ENCODE assay signal across 2 cellular contexts in the genomic region with DNA sequence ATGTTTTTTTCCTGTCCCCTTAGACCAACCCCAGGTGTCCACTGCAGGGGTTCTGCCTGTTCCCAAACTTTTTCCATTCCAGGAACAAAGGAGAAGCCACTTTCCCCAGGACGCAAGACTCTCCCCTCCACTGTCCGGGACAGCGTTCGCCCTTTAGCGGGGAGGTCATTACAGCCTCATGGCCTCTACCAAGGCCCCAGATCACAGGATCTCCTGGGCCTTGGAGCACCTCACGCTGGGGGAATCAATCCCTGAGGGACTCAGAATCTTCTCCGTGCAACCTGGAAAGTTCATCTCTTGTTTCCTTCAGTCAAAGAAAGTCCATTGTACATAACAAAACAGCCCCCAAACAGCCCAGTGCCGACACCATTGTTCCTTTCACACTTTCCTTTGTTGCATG.
TF ChIP-seq lines count a peak whose summit lies in the region.

No MANE protein-coding gene starts in this region.

TF ChIP-seq in GM23338, 12 proteins besides CTCF, POLR2A, EP300 and RAD21:
- TF ChIP-seq, protein P1, sequence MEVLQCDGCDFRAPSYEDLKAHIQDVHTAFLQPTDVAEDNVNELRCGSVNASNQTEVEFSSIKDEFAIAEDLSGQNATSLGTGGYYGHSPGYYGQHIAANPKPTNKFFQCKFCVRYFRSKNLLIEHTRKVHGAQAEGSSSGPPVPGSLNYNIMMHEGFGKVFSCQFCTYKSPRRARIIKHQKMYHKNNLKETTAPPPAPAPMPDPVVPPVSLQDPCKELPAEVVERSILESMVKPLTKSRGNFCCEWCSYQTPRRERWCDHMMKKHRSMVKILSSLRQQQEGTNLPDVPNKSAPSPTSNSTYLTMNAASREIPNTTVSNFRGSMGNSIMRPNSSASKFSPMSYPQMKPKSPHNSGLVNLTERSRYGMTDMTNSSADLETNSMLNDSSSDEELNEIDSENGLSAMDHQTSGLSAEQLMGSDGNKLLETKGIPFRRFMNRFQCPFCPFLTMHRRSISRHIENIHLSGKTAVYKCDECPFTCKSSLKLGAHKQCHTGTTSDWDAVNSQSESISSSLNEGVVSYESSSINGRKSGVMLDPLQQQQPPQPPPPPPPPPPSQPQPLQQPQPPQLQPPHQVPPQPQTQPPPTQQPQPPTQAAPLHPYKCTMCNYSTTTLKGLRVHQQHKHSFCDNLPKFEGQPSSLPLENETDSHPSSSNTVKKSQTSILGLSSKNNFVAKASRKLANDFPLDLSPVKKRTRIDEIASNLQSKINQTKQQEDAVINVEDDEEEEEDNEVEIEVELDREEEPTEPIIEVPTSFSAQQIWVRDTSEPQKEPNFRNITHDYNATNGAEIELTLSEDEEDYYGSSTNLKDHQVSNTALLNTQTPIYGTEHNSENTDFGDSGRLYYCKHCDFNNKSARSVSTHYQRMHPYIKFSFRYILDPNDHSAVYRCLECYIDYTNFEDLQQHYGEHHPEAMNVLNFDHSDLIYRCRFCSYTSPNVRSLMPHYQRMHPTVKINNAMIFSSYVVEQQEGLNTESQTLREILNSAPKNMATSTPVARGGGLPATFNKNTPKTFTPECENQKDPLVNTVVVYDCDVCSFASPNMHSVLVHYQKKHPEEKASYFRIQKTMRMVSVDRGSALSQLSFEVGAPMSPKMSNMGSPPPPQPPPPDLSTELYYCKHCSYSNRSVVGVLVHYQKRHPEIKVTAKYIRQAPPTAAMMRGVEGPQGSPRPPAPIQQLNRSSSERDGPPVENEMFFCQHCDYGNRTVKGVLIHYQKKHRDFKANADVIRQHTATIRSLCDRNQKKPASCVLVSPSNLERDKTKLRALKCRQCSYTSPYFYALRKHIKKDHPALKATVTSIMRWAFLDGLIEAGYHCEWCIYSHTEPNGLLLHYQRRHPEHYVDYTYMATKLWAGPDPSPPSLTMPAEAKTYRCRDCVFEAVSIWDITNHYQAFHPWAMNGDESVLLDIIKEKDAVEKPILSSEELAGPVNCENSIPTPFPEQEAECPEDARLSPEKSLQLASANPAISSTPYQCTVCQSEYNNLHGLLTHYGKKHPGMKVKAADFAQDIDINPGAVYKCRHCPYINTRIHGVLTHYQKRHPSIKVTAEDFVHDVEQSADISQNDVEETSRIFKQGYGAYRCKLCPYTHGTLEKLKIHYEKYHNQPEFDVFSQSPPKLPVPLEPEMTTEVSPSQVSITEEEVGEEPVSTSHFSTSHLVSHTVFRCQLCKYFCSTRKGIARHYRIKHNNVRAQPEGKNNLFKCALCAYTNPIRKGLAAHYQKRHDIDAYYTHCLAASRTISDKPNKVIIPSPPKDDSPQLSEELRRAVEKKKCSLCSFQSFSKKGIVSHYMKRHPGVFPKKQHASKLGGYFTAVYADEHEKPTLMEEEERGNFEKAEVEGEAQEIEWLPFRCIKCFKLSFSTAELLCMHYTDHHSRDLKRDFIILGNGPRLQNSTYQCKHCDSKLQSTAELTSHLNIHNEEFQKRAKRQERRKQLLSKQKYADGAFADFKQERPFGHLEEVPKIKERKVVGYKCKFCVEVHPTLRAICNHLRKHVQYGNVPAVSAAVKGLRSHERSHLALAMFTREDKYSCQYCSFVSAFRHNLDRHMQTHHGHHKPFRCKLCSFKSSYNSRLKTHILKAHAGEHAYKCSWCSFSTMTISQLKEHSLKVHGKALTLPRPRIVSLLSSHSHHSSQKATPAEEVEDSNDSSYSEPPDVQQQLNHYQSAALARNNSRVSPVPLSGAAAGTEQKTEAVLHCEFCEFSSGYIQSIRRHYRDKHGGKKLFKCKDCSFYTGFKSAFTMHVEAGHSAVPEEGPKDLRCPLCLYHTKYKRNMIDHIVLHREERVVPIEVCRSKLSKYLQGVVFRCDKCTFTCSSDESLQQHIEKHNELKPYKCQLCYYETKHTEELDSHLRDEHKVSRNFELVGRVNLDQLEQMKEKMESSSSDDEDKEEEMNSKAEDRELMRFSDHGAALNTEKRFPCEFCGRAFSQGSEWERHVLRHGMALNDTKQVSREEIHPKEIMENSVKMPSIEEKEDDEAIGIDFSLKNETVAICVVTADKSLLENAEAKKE (CRISPR knock-in tag; IDR thresholded peaks at IDR 0.05), result 0 out of 2 replicates have a peak, but pooled peaks have one; percentile 44
- no peak for TF ChIP-seq JUNB (IDR thresholded peaks at IDR 0.05; ENCODE audit: unreplicated experiment)

TF ChIP-seq in H1, 55 proteins besides CTCF, POLR2A, EP300 and RAD21:
- TF ChIP-seq, protein P2, sequence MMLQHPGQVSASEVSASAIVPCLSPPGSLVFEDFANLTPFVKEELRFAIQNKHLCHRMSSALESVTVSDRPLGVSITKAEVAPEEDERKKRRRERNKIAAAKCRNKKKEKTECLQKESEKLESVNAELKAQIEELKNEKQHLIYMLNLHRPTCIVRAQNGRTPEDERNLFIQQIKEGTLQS (IDR thresholded peaks at IDR 0.05; ENCODE audit: insufficient read depth, low read depth, low read length), result no peak
- TF ChIP-seq EGR1 (IDR thresholded peaks at IDR 0.05; ENCODE audit: borderline replicate concordance, low read depth, low read length), result no peak
- TF ChIP-seq, protein P3, sequence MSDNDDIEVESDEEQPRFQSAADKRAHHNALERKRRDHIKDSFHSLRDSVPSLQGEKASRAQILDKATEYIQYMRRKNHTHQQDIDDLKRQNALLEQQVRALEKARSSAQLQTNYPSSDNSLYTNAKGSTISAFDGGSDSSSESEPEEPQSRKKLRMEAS (IDR thresholded peaks at IDR 0.05), result no peak
- TF ChIP-seq BCL11A (IDR thresholded peaks at IDR 0.05; ENCODE audit: low read depth in 2 of 2, low read length in 2 of 2), result no peak
- TF ChIP-seq RNF2 (IDR thresholded peaks at IDR 0.05; ENCODE audit: borderline replicate concordance, low read depth, low read length, missing control alignments, poor library complexity, severe bottlenecking), result no peak
- TF ChIP-seq GTF2F1 (IDR thresholded peaks at IDR 0.05; ENCODE audit: borderline replicate concordance, low read depth, low read length), result no peak
- no peak for TF ChIP-seq SAP30 (IDR thresholded peaks at IDR 0.05; ENCODE audit: insufficient read depth, insufficient replicate concordance, low read length)
- no peak for TF ChIP-seq SUZ12 (IDR thresholded peaks at IDR 0.05; ENCODE audit: low read length)
- TF ChIP-seq CHD2 (IDR thresholded peaks at IDR 0.05; ENCODE audit: low read length), result no peak
- TF ChIP-seq POU5F1 (IDR thresholded peaks at IDR 0.05; ENCODE audit: low read depth, low read length), result no peak
TF ChIP-seq in H1: peak in this region for 0.
